In genomic region chr15:88472225-88472624, GRCh38 we compare ENCODE assay signal across 17 cellular contexts.
"Had no signal": no experiment of that assay in that cellular context is flagged by ENCODE, and none has a peak within 500 bp of the region (broad histone marks: within the 10 kb centered on the region; RNA-seq: fewer than 3 reads in every experiment).

No MANE protein-coding gene starts in this region.

- H3K27me3 Mint-ChIP-seq: naive thymus-derived CD8-positive, alpha-beta T cell had no signal

- ATAC-seq: foreskin keratinocyte; heart right ventricle; left lobe of liver; mucosa of descending colon; naive thymus-derived CD8-positive, alpha-beta T cell; right lobe of liver had no signal

- H3K27ac ChIP-seq: adrenal gland, foreskin keratinocyte, heart right ventricle, prostate gland, right lobe of liver, testis had no signal

- DNase-seq: activated CD4-positive, alpha-beta T cell treated with anti-CD3 and anti-CD28 coated beads for 1 hour; activated naive CD4-positive, alpha-beta T cell treated with Interleukin-2 at 50 U/mL for 16 hours; activated T-cell treated with anti-CD3 and anti-CD28 coated beads, Interleukin-2, amount 50 U/mL, for 1 hour; foreskin keratinocyte; heart right ventricle; islet precursor cell; mucosa of descending colon; naive thymus-derived CD8-positive, alpha-beta T cell; occipital lobe; right lobe of liver; stimulated activated CD4-positive, alpha-beta T cell treated with anti-CD3 and anti-CD28 coated beads, Interleukin-1b, Interleukin-23, amount 100 ng/mL, for 48 hours; stimulated activated naive CD4-positive, alpha-beta T cell treated with Interleukin-2 at 50 U/mL for 16 hours; T-helper 9 cell; testis had no signal

- H3K9me3 ChIP-seq: adrenal gland, heart right ventricle, mucosa of descending colon, prostate gland, right lobe of liver, testis had no signal

- H3K27me3 ChIP-seq: adrenal gland, foreskin keratinocyte, heart right ventricle, right lobe of liver, testis had no signal

- H3K9me3 Mint-ChIP-seq: naive thymus-derived CD8-positive, alpha-beta T cell had no signal

- H3K4me1 ChIP-seq: foreskin keratinocyte, prostate gland had no signal

- H3K27ac Mint-ChIP-seq: naive thymus-derived CD8-positive, alpha-beta T cell had no signal

- H3K4me3 ChIP-seq: adrenal gland, heart right ventricle, mucosa of descending colon, prostate gland, right lobe of liver, testis had no signal

- H3K4me3 Mint-ChIP-seq: naive thymus-derived CD8-positive, alpha-beta T cell had no signal
